ENCODE assay signal across 16 cellular contexts in the genomic region with DNA sequence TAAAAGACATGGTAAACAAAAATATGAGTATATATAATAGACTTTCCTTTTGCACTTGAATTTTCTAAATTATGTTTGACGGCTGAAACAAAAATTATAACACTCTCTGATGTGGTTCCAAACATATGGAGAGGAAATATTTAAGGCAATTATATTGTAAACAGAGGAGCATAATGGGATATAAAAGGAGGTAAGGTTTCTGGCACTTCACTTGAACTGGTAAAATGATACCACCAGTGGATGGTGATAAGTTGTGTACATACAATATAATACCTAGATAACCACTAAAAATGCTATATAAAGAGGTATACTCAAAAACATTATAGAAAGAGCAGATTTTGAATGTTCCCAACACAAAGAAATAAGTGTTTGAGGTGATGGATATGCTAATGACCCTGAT.
"Had no signal": no experiment of that assay in that cellular context is flagged by ENCODE, and none has a peak within 500 bp of the region (broad histone marks: within the 10 kb centered on the region; RNA-seq: fewer than 3 reads in every experiment).

No MANE protein-coding gene starts in this region.

- H3K4me3 Mint-ChIP-seq: naive thymus-derived CD8-positive, alpha-beta T cell had no signal

- H3K36me3 Mint-ChIP-seq: naive thymus-derived CD8-positive, alpha-beta T cell had no signal

- H3K36me3 ChIP-seq: heart left ventricle, neutrophil, stomach, thoracic aorta, transverse colon had no signal

- ATAC-seq: esophagus mucosa; heart left ventricle; naive thymus-derived CD8-positive, alpha-beta T cell; sciatic nerve had no signal

- H3K9me3 ChIP-seq: neutrophil, stomach, thoracic aorta, transverse colon had no signal

- H3K4me1 Mint-ChIP-seq: naive thymus-derived CD8-positive, alpha-beta T cell had no signal

- H3K4me1 ChIP-seq: heart left ventricle, stomach had no signal

- DNase-seq: effector memory CD4-positive, alpha-beta T cell; heart left ventricle; hippocampal formation; mesendoderm; naive thymus-derived CD8-positive, alpha-beta T cell; posterior cingulate gyrus; stimulated activated CD4-positive, alpha-beta T cell treated with anti-CD3 and anti-CD28 coated beads, Interleukin-2, amount 100 ng/mL, for 24 hours; stimulated activated CD4-positive, alpha-beta T cell treated with anti-CD3 and anti-CD28 coated beads, Interleukin-4, amount 100 ng/mL, for 4 hours; stimulated activated naive CD4-positive, alpha-beta T cell; stomach; substantia nigra; transverse colon had no signal

- H3K27ac Mint-ChIP-seq: naive thymus-derived CD8-positive, alpha-beta T cell had no signal

- H3K4me3 ChIP-seq: heart left ventricle, stomach, thoracic aorta, transverse colon had no signal
